ENCODE assay signal across 16 cellular contexts in the genomic region with DNA sequence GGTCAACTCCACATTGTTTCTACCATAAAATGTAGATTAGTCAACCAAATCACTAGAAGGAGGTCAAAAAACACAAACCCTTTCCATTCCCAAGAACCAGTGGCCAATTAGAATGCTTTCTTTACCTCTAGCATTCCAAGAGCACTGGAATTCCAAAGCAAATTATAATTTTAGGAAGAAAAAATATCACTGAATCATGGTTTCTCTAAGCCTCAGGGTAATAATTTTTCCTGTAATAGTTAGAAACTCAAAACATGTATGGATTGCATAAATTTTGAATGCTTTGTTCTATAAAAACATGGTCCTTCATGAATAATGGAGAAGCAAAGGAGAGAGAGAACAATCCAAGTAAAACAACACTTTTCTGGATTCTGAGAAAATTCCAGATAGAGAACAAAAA.
DNase-seq lines count a peak whose midpoint lies in the region; ATAC-seq lines count a peak whose summit lies in the region.
"Had no signal": no experiment of that assay in that cellular context is flagged by ENCODE, and none has a peak within 500 bp of the region (broad histone marks: within the 10 kb centered on the region; RNA-seq: fewer than 3 reads in every experiment).

No MANE protein-coding gene starts in this region.

- H3K27me3 Mint-ChIP-seq in T-helper 1 cell treated with Interleukin-12 subunit alpha and Interleukin-12 subunit beta and Interleukin-4 antibody, amounts not matched to agents 30 μg/mL and 1 μg/mL, for 36 hours (ENCODE audit: low read depth) = no peaks in the 10 kb centered on the region
- no peaks in the 10 kb centered on the region for H3K27me3 Mint-ChIP-seq in stimulated activated naive CD8-positive, alpha-beta T cell treated with anti-CD3 and anti-CD28 coated beads, Interleukin-15, Interleukin-2, amounts not matched to agents 100 ng/mL and 50 ng/mL, for 24 hours

- peak overlapping the region; percentile 32 for H3K27ac Mint-ChIP-seq in T-helper 1 cell treated with Interleukin-12 subunit alpha and Interleukin-12 subunit beta and Interleukin-4 antibody, amounts not matched to agents 30 μg/mL and 1 μg/mL, for 36 hours
- peak overlapping the region; percentile 91 for H3K27ac Mint-ChIP-seq in stimulated activated naive CD8-positive, alpha-beta T cell treated with anti-CD3 and anti-CD28 coated beads, Interleukin-15, Interleukin-2, amounts not matched to agents 100 ng/mL and 50 ng/mL, for 24 hours

- H3K4me3 ChIP-seq in adipocyte (ENCODE audit: low read length) = no peak overlapping the region

- H3K36me3 Mint-ChIP-seq in T-helper 1 cell treated with Interleukin-12 subunit alpha and Interleukin-12 subunit beta and Interleukin-4 antibody, amounts not matched to agents 30 μg/mL and 1 μg/mL, for 36 hours (ENCODE audit: low read depth) = peaks cover 36% of the 10 kb centered on the region
- peaks cover 18% of the 10 kb centered on the region for H3K36me3 Mint-ChIP-seq in stimulated activated naive CD8-positive, alpha-beta T cell treated with anti-CD3 and anti-CD28 coated beads, Interleukin-15, Interleukin-2, amounts not matched to agents 100 ng/mL and 50 ng/mL, for 24 hours (ENCODE audit: low read depth)

- DNase-seq in T-helper 1 cell (no peak), adipocyte (ENCODE audit: low read depth) (peak; percentile 1), NCI-H526 treated with DMSO at 0.1 percent for 48 hours (lab: John Stamatoyannopoulos, UW) (no peak)
- DNase-seq in stimulated activated naive CD8-positive, alpha-beta T cell treated with anti-CD3 and anti-CD28 coated beads, Interleukin-15, Interleukin-2, amounts not matched to agents 100 U/mL and 50 U/mL, for 24 hours = no peak
- DNase-seq in activated effector memory CD4-positive, alpha-beta T cell treated with Interleukin-2 at 50 U/mL for 16 hours = no peak
- DNase-seq: DMS79, GDM1, HCEC 1CT, NCI-H1417, NCI-H2029, NCI-H2171 treated with DMSO at 0.1 percent for 48 hours, NCI-H510A had no signal

- no peaks in the 10 kb centered on the region for H3K36me3 ChIP-seq in adipocyte (ENCODE audit: control insufficient read depth, insufficient read depth, low read length, severe bottlenecking)

- no peak for ATAC-seq in stimulated activated naive CD8-positive, alpha-beta T cell treated with anti-CD3 and anti-CD28 coated beads, Interleukin-15, Interleukin-2, amounts not matched to agents 100 U/mL and 50 U/mL, for 24 hours
- ATAC-seq in GM19324 (IDR thresholded peaks at IDR 0.05; ENCODE audit: low FRiP score, unreplicated experiment) = no peak
- ATAC-seq: Panc1 had no signal

- H3K9me3 ChIP-seq in adipocyte (ENCODE audit: control insufficient read depth, low read length) = no peaks in the 10 kb centered on the region

- H3K9me3 Mint-ChIP-seq in T-helper 1 cell treated with Interleukin-12 subunit alpha and Interleukin-12 subunit beta and Interleukin-4 antibody, amounts not matched to agents 30 μg/mL and 1 μg/mL, for 36 hours = no peaks in the 10 kb centered on the region
- no peaks in the 10 kb centered on the region for H3K9me3 Mint-ChIP-seq in stimulated activated naive CD8-positive, alpha-beta T cell treated with anti-CD3 and anti-CD28 coated beads, Interleukin-15, Interleukin-2, amounts not matched to agents 100 ng/mL and 50 ng/mL, for 24 hours

- H3K27me3 ChIP-seq in adipocyte (replicated peaks; ENCODE audit: control insufficient read depth, insufficient read depth, low read length) = peaks cover 3% of the 10 kb centered on the region

- no peak overlapping the region for H3K9ac ChIP-seq in adipocyte (ENCODE audit: low read length)

- peaks cover 49% of the 10 kb centered on the region for H3K4me1 Mint-ChIP-seq in T-helper 1 cell treated with Interleukin-12 subunit alpha and Interleukin-12 subunit beta and Interleukin-4 antibody, amounts not matched to agents 30 μg/mL and 1 μg/mL, for 36 hours (ENCODE audit: low read depth)
- H3K4me1 Mint-ChIP-seq in stimulated activated naive CD8-positive, alpha-beta T cell treated with anti-CD3 and anti-CD28 coated beads, Interleukin-15, Interleukin-2, amounts not matched to agents 100 ng/mL and 50 ng/mL, for 24 hours (ENCODE audit: low read depth) = peaks cover 92% of the 10 kb centered on the region

- peaks cover 4% of the 10 kb centered on the region for H3K4me1 ChIP-seq in adipocyte (ENCODE audit: control insufficient read depth, insufficient read depth, low read length)

- no peak overlapping the region for H3K4me3 Mint-ChIP-seq in T-helper 1 cell treated with Interleukin-12 subunit alpha and Interleukin-12 subunit beta and Interleukin-4 antibody, amounts not matched to agents 30 μg/mL and 1 μg/mL, for 36 hours
- H3K4me3 Mint-ChIP-seq in stimulated activated naive CD8-positive, alpha-beta T cell treated with anti-CD3 and anti-CD28 coated beads, Interleukin-15, Interleukin-2, amounts not matched to agents 100 ng/mL and 50 ng/mL, for 24 hours = no peak overlapping the region
